Comparison of ENCODE assay signal across 1 cellular context in the genomic region with DNA sequence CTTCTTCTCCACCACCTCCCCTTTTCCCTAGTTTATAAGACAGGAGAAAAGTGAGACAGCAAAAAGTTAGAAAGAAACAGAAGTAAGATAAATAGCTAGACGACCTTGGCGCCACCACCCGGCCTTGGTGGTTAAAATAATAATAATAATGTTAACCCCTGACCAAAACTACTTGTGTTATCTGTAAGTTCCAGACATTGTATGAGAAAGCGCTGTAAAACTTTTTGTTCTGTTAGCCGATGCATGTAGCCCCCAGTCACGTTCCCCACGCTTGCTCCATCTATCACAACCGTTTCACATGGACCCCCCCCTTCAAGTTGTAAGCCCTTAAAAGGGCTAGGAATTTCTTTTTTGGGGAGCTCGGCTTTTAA.
TF ChIP-seq lines count a peak whose summit lies in the region.

No MANE protein-coding gene starts in this region.

TF ChIP-seq in K562, 482 proteins besides CTCF, POLR2A, EP300 and RAD21 (continued from another document and continues in another):
- TF ChIP-seq, protein P1, sequence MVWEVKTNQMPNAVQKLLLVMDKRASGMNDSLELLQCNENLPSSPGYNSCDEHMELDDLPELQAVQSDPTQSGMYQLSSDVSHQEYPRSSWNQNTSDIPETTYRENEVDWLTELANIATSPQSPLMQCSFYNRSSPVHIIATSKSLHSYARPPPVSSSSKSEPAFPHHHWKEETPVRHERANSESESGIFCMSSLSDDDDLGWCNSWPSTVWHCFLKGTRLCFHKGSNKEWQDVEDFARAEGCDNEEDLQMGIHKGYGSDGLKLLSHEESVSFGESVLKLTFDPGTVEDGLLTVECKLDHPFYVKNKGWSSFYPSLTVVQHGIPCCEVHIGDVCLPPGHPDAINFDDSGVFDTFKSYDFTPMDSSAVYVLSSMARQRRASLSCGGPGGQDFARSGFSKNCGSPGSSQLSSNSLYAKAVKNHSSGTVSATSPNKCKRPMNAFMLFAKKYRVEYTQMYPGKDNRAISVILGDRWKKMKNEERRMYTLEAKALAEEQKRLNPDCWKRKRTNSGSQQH (CRISPR knock-in tag; IDR thresholded peaks at IDR 0.05), result no peak
- TF ChIP-seq, protein P2, sequence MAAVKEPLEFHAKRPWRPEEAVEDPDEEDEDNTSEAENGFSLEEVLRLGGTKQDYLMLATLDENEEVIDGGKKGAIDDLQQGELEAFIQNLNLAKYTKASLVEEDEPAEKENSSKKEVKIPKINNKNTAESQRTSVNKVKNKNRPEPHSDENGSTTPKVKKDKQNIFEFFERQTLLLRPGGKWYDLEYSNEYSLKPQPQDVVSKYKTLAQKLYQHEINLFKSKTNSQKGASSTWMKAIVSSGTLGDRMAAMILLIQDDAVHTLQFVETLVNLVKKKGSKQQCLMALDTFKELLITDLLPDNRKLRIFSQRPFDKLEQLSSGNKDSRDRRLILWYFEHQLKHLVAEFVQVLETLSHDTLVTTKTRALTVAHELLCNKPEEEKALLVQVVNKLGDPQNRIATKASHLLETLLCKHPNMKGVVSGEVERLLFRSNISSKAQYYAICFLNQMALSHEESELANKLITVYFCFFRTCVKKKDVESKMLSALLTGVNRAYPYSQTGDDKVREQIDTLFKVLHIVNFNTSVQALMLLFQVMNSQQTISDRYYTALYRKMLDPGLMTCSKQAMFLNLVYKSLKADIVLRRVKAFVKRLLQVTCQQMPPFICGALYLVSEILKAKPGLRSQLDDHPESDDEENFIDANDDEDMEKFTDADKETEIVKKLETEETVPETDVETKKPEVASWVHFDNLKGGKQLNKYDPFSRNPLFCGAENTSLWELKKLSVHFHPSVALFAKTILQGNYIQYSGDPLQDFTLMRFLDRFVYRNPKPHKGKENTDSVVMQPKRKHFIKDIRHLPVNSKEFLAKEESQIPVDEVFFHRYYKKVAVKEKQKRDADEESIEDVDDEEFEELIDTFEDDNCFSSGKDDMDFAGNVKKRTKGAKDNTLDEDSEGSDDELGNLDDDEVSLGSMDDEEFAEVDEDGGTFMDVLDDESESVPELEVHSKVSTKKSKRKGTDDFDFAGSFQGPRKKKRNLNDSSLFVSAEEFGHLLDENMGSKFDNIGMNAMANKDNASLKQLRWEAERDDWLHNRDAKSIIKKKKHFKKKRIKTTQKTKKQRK (IDR thresholded peaks at IDR 0.05; ENCODE audit: borderline replicate concordance, low read depth, low read length), result no peak
- TF ChIP-seq, protein P3, sequence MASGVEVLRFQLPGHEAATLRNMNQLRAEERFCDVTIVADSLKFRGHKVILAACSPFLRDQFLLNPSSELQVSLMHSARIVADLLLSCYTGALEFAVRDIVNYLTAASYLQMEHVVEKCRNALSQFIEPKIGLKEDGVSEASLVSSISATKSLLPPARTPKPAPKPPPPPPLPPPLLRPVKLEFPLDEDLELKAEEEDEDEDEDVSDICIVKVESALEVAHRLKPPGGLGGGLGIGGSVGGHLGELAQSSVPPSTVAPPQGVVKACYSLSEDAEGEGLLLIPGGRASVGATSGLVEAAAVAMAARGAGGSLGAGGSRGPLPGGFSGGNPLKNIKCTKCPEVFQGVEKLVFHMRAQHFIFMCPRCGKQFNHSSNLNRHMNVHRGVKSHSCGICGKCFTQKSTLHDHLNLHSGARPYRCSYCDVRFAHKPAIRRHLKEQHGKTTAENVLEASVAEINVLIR (CRISPR knock-in tag; IDR thresholded peaks at IDR 0.05), result no peak
- TF ChIP-seq, protein P4, sequence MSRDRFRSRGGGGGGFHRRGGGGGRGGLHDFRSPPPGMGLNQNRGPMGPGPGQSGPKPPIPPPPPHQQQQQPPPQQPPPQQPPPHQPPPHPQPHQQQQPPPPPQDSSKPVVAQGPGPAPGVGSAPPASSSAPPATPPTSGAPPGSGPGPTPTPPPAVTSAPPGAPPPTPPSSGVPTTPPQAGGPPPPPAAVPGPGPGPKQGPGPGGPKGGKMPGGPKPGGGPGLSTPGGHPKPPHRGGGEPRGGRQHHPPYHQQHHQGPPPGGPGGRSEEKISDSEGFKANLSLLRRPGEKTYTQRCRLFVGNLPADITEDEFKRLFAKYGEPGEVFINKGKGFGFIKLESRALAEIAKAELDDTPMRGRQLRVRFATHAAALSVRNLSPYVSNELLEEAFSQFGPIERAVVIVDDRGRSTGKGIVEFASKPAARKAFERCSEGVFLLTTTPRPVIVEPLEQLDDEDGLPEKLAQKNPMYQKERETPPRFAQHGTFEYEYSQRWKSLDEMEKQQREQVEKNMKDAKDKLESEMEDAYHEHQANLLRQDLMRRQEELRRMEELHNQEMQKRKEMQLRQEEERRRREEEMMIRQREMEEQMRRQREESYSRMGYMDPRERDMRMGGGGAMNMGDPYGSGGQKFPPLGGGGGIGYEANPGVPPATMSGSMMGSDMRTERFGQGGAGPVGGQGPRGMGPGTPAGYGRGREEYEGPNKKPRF (IDR thresholded peaks at IDR 0.05; ENCODE audit: low read depth, low read length), result no peak
- no peak for TF ChIP-seq PHF8 (IDR thresholded peaks at IDR 0.05; ENCODE audit: borderline replicate concordance, low read length)
- no peak for TF ChIP-seq ATF4 (CRISPR knock-in tag; IDR thresholded peaks at IDR 0.05)
- no peak for TF ChIP-seq KLF6 (CRISPR knock-in tag; IDR thresholded peaks at IDR 0.05; ENCODE audit: borderline replicate concordance)
- peak; percentile 57; the same call in 1 of the 2 replicates for TF ChIP-seq SMARCE1 (IDR thresholded peaks at IDR 0.05)
- no peak for TF ChIP-seq NFRKB (IDR thresholded peaks at IDR 0.05; ENCODE audit: low read depth)
- no peak for TF ChIP-seq PCBP1 (IDR thresholded peaks at IDR 0.05; ENCODE audit: low read depth, low read length, poor library complexity, severe bottlenecking)
- TF ChIP-seq ZNF764 (CRISPR knock-in tag; IDR thresholded peaks at IDR 0.05; ENCODE audit: low read depth), result no peak
- no peak for TF ChIP-seq ZNF354B (CRISPR knock-in tag; IDR thresholded peaks at IDR 0.05)
- TF ChIP-seq PRDM10 (IDR thresholded peaks at IDR 0.05; ENCODE audit: partially characterized antibody), result no peak
- TF ChIP-seq OTX1 (CRISPR knock-in tag; IDR thresholded peaks at IDR 0.05), result no peak
- TF ChIP-seq MAFF (IDR thresholded peaks at IDR 0.05; ENCODE audit: low read length), result peak; percentile 59
- TF ChIP-seq THAP12 (CRISPR knock-in tag; IDR thresholded peaks at IDR 0.05), result no peak
- TF ChIP-seq RCOR1 (IDR thresholded peaks at IDR 0.05; ENCODE audit: borderline replicate concordance in 1 of 2, low read depth in 2 of 2, low read length in 2 of 2), result no peak
- TF ChIP-seq ZBTB1 (CRISPR knock-in tag; IDR thresholded peaks at IDR 0.05; ENCODE audit: borderline replicate concordance, low read depth), result no peak
- TF ChIP-seq, protein P5, sequence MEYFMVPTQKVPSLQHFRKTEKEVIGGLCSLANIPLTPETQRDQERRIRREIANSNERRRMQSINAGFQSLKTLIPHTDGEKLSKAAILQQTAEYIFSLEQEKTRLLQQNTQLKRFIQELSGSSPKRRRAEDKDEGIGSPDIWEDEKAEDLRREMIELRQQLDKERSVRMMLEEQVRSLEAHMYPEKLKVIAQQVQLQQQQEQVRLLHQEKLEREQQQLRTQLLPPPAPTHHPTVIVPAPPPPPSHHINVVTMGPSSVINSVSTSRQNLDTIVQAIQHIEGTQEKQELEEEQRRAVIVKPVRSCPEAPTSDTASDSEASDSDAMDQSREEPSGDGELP (CRISPR knock-in tag; IDR thresholded peaks at IDR 0.05; ENCODE audit: borderline replicate concordance), result no peak
- no peak for TF ChIP-seq TCF7L2 (IDR thresholded peaks at IDR 0.05; ENCODE audit: low read depth, low read length)
- TF ChIP-seq ZNF217 (CRISPR knock-in tag; IDR thresholded peaks at IDR 0.05), result no peak
- TF ChIP-seq E2F6 (IDR thresholded peaks at IDR 0.05; ENCODE audit: borderline replicate concordance in 1 of 2, extremely low read depth in 1 of 2, insufficient read depth in 1 of 2, insufficient read length in 1 of 2, low read depth in 1 of 2, low read length in 1 of 2, poor library complexity in 1 of 2, severe bottlenecking in 1 of 2), result no peak
- no peak for TF ChIP-seq HCFC1 (IDR thresholded peaks at IDR 0.05; ENCODE audit: low read depth, low read length)
- peak; percentile 79 for TF ChIP-seq SMAD4 (CRISPR knock-in tag; conservative IDR thresholded peaks at IDR 0.05)
- TF ChIP-seq ZNF347 (CRISPR knock-in tag; IDR thresholded peaks at IDR 0.05; ENCODE audit: low read depth), result no peak
- TF ChIP-seq ZNF263 (CRISPR knock-in tag; IDR thresholded peaks at IDR 0.05; ENCODE audit: borderline replicate concordance), result no peak
- TF ChIP-seq CREB1 (IDR thresholded peaks at IDR 0.05), result no peak
- TF ChIP-seq CREB1 (CRISPR knock-in tag; IDR thresholded peaks at IDR 0.05), result no peak
- peak; percentile 76 for TF ChIP-seq MAFG (tag; conservative IDR thresholded peaks at IDR 0.05)
